ENCODE assay signal across 6 cellular contexts in genomic region chr10:34895977-34896376, GRCh38.
"Had no signal": no experiment of that assay in that cellular context is flagged by ENCODE, and none has a peak within 500 bp of the region (broad histone marks: within the 10 kb centered on the region; RNA-seq: fewer than 3 reads in every experiment).

No MANE protein-coding gene starts in this region.

- H3K4me3 ChIP-seq: K562 had no signal

- H3K27ac ChIP-seq: HL-60 had no signal

- DNase-seq: IMR-90, KBM-7, KG1 had no signal

- ATAC-seq: HepG2, K562 had no signal
